ENCODE assay signal across 10 cellular contexts in the genomic region with DNA sequence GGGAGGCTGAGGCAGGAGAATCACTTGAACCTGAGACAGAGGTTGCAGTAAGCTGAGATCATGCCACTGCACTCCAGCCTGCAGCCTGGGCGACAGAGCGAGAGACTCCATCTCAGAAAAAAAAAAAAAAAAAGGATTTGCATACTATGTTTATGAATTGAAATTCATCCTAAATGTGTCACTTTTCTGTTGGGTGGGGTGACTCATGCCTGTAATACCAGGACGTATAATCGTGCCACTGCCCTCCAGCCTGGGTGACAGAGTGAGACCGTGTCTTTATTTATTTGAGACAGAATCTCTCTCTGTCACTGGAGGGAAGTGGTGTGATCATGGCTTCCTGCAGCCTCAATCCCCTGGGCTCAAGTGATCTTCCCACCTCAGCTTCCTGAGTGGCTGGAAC. TPM values are rescaled to one million over a fixed set of nuclear protein-coding genes. Genes with fewer than 3 reads are reported as not detected.
DNase-seq lines count a peak whose midpoint lies in the region; ATAC-seq and TF ChIP-seq lines count a peak whose summit lies in the region.
"Had no signal": no experiment of that assay in that cellular context is flagged by ENCODE, and none has a peak within 500 bp of the region (broad histone marks: within the 10 kb centered on the region; RNA-seq: fewer than 3 reads in every experiment).

No MANE protein-coding gene starts in this region.

- H4K91ac ChIP-seq in mesenchymal stem cell (ENCODE audit: low read length): no peak overlapping the region

- H2AK5ac ChIP-seq in mesenchymal stem cell (ENCODE audit: low read length, severe bottlenecking): no peak overlapping the region

- WGBS in mesenchymal stem cell: 19% methylated on average over 3 of the region's 5 CpGs

- DNase-seq in RKO (ENCODE audit: low spot score) (peak; percentile 78), mesenchymal stem cell (peak; percentile 58), upper lobe of right lung (no peak), G401 (ENCODE audit: low spot score) (no peak), NCI-H524 treated with DMSO at 0.1 percent for 48 hours (lab: John Stamatoyannopoulos, UW) (no peak), cardiac septum (ENCODE audit: low spot score) (no peak)
- DNase-seq: NCI-H1048, SIG-M5 had no signal

- H3K27ac ChIP-seq in mesenchymal stem cell (ENCODE audit: low read length, poor library complexity, severe bottlenecking) (no peak overlapping the region), upper lobe of right lung (no peak overlapping the region)

- no peak for TF ChIP-seq CTCF in upper lobe of right lung (IDR thresholded peaks at IDR 0.05)

- H2BK5ac ChIP-seq in mesenchymal stem cell (ENCODE audit: low read depth, low read length, poor library complexity, severe bottlenecking): no peak overlapping the region

- intact Hi-C loops in upper lobe of right lung (cut with DNase I) (no loop called here), cardiac septum (cut with DNase I) (no loop called here)

- H3K4me2 ChIP-seq in mesenchymal stem cell (ENCODE audit: low read length, poor library complexity, severe bottlenecking): no peak overlapping the region

- in situ Hi-C loops in G401 (cut with HindIII; ENCODE audit: low sequenced_read_pairs): no loop called here

- no peak overlapping the region for H3K4me3 ChIP-seq in mesenchymal stem cell (ENCODE audit: insufficient read depth in 1 of 2, low read depth in 1 of 2, low read length in 2 of 2)
- no peak overlapping the region for H3K4me3 ChIP-seq in upper lobe of right lung

- no peak overlapping the region for H2BK120ac ChIP-seq in mesenchymal stem cell (ENCODE audit: low read depth, low read length)

- no peak overlapping the region for H3K14ac ChIP-seq in mesenchymal stem cell (ENCODE audit: low read length in 2 of 2)

- H3K4me1 ChIP-seq in mesenchymal stem cell (ENCODE audit: control insufficient read depth, insufficient read depth, low read depth, low read length) (peaks cover 3% of the 10 kb centered on the region), upper lobe of right lung (peaks cover 9% of the 10 kb centered on the region)

- H3K27me3 ChIP-seq in mesenchymal stem cell (ENCODE audit: control insufficient read depth in 1 of 2, insufficient read depth in 1 of 2, low read length in 2 of 2): no peaks in the 10 kb centered on the region
- no peaks in the 10 kb centered on the region for H3K27me3 ChIP-seq in upper lobe of right lung

- peaks cover 4% of the 10 kb centered on the region for H3K9me3 ChIP-seq in mesenchymal stem cell (ENCODE audit: control insufficient read depth, low read length)
- H3K9me3 ChIP-seq in upper lobe of right lung: no peaks in the 10 kb centered on the region

- H3K4ac ChIP-seq in mesenchymal stem cell (ENCODE audit: low read depth in 1 of 2, low read length in 2 of 2): no peak overlapping the region

- no peak overlapping the region for H3K18ac ChIP-seq in mesenchymal stem cell (ENCODE audit: low read depth in 1 of 2, low read length in 2 of 2)

- H3K9ac ChIP-seq in mesenchymal stem cell (ENCODE audit: low read length): no peak overlapping the region

- H3K23ac ChIP-seq in mesenchymal stem cell (ENCODE audit: low read length in 2 of 2): no peak overlapping the region

- peaks cover 21% of the 10 kb centered on the region for H3K79me1 ChIP-seq in mesenchymal stem cell (replicated peaks; ENCODE audit: low read length, poor library complexity, severe bottlenecking)

- H2BK12ac ChIP-seq in mesenchymal stem cell (ENCODE audit: low read length in 2 of 2): no peak overlapping the region

- H3K36me3 ChIP-seq in mesenchymal stem cell (ENCODE audit: control insufficient read depth in 1 of 2, insufficient read depth in 2 of 2, low read depth in 1 of 2, low read length in 2 of 2) (peaks cover 3% of the 10 kb centered on the region in 2 experiments), upper lobe of right lung (peaks cover 1% of the 10 kb centered on the region)

- ATAC-seq in GM18502 (IDR thresholded peaks at IDR 0.05; ENCODE audit: poor library complexity, unreplicated experiment) (peak; percentile 62), GM21723 (IDR thresholded peaks at IDR 0.05; ENCODE audit: unreplicated experiment) (peak; percentile 58), upper lobe of right lung (no peak)

- no peak overlapping the region for H2BK15ac ChIP-seq in mesenchymal stem cell (ENCODE audit: low read depth, poor library complexity, severe bottlenecking)

- H2AFZ ChIP-seq in mesenchymal stem cell (ENCODE audit: low read depth, low read length): no peak overlapping the region

- no peak overlapping the region for H4K8ac ChIP-seq in mesenchymal stem cell (ENCODE audit: low read length)

RNA-seq across cellular contexts. Expression of a gene that starts 5.8 kb away (rescaled TPM):
- polyA plus RNA-seq in mesenchymal stem cell (2013, experiment 1 of 2): 3.1 TPM
- 2.8 TPM for polyA plus RNA-seq in mesenchymal stem cell (2013, experiment 2 of 2)
- total RNA-seq in upper lobe of right lung: 10.2 TPM
- total RNA-seq in G401 (2014; rRNA removed; shearing (Covaris generic)): 11.6 and 15.9 TPM in 2 replicates
- 5.4 TPM for total RNA-seq in cardiac septum

RNA-seq across cellular contexts. Expression of a gene that starts 16.8 kb away (rescaled TPM):
- 3.7 TPM for polyA plus RNA-seq in mesenchymal stem cell (2013, experiment 1 of 2)
- polyA plus RNA-seq in mesenchymal stem cell (2013, experiment 2 of 2): 3.5 TPM
- total RNA-seq in upper lobe of right lung (18.8 TPM), cardiac septum (4.3 TPM)
- 12.8 and 16.9 TPM in 2 replicates for total RNA-seq in G401 (2014; rRNA removed; shearing (Covaris generic))

RNA-seq across cellular contexts. Expression of a gene that starts 49.9 kb away (rescaled TPM):
- 10.5 TPM for polyA plus RNA-seq in mesenchymal stem cell (2013, experiment 1 of 2)
- polyA plus RNA-seq in mesenchymal stem cell (2013, experiment 2 of 2): 9.7 TPM
- 23.3 TPM for total RNA-seq in upper lobe of right lung
- 13.4 and 22.6 TPM in 2 replicates for total RNA-seq in G401 (2014; rRNA removed; shearing (Covaris generic))
- total RNA-seq in cardiac septum: 12.6 TPM

Comparison
In these comparisons a context has a peak if more than half of its experiments do, and no peak if none do; other contexts are left out.
1. DNase-seq: peak in RKO (single experiment) and mesenchymal stem cell (single experiment); none in upper lobe of right lung (single experiment), G401 (single experiment), NCI-H524 treated with DMSO at 0.1 percent for 48 hours (single experiment) and cardiac septum (single experiment).